ENCODE assay signal across 1 cellular context in genomic region chr11:66800720-66801428, GRCh38.
A peak's percentile ranks its signal among the peaks of the same experiment; 100 is the strongest.
TF ChIP-seq lines count a peak whose summit lies in the region.

No MANE protein-coding gene starts in this region.

TF ChIP-seq in GM12878, 131 proteins besides CTCF, POLR2A, EP300 and RAD21 (continued from another document and continues in another):
- TF ChIP-seq, protein P1, sequence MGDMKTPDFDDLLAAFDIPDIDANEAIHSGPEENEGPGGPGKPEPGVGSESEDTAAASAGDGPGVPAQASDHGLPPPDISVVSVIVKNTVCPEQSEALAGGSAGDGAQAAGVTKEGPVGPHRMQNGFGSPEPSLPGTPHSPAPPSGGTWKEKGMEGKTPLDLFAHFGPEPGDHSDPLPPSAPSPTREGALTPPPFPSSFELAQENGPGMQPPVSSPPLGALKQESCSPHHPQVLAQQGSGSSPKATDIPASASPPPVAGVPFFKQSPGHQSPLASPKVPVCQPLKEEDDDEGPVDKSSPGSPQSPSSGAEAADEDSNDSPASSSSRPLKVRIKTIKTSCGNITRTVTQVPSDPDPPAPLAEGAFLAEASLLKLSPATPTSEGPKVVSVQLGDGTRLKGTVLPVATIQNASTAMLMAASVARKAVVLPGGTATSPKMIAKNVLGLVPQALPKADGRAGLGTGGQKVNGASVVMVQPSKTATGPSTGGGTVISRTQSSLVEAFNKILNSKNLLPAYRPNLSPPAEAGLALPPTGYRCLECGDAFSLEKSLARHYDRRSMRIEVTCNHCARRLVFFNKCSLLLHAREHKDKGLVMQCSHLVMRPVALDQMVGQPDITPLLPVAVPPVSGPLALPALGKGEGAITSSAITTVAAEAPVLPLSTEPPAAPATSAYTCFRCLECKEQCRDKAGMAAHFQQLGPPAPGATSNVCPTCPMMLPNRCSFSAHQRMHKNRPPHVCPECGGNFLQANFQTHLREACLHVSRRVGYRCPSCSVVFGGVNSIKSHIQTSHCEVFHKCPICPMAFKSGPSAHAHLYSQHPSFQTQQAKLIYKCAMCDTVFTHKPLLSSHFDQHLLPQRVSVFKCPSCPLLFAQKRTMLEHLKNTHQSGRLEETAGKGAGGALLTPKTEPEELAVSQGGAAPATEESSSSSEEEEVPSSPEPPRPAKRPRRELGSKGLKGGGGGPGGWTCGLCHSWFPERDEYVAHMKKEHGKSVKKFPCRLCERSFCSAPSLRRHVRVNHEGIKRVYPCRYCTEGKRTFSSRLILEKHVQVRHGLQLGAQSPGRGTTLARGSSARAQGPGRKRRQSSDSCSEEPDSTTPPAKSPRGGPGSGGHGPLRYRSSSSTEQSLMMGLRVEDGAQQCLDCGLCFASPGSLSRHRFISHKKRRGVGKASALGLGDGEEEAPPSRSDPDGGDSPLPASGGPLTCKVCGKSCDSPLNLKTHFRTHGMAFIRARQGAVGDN (IDR thresholded peaks at IDR 0.05) = 0 out of 2 replicates have a peak, but pooled peaks have one; percentile 38
- TF ChIP-seq JUND (IDR thresholded peaks at IDR 0.05; ENCODE audit: low read depth, low read length) = no peak
- peak; percentile 37; the same call in 1 of the 2 replicates for TF ChIP-seq ZNF384 (IDR thresholded peaks at IDR 0.05; ENCODE audit: borderline replicate concordance, low read depth, low read length)
- 0 out of 2 replicates have a peak, but pooled peaks have one; percentile 30 for TF ChIP-seq CBX5 (IDR thresholded peaks at IDR 0.05; ENCODE audit: low read depth)
- peak; percentile 31 to 56; a peak in 2 of 4 replicates for TF ChIP-seq IKZF2 (IDR thresholded peaks at IDR 0.05)
- peak; percentile 32; the same call in 1 of the 2 replicates for TF ChIP-seq RUNX3 (IDR thresholded peaks at IDR 0.05; ENCODE audit: low read length)
- no peak for TF ChIP-seq CHD2 (IDR thresholded peaks at IDR 0.05; ENCODE audit: borderline replicate concordance, low read depth, low read length)
- TF ChIP-seq RCOR1 (conservative IDR thresholded peaks at IDR 0.05; ENCODE audit: low read depth, low read length) = no peak
- no peak for TF ChIP-seq SUPT20H (IDR thresholded peaks at IDR 0.05; ENCODE audit: borderline replicate concordance, control insufficient read depth, low read depth, low read length)
- TF ChIP-seq SPI1 (IDR thresholded peaks at IDR 0.05; ENCODE audit: borderline replicate concordance, insufficient read depth, low read depth, low read length) = no peak
- no peak for TF ChIP-seq CREM (IDR thresholded peaks at IDR 0.05; ENCODE audit: low read depth)
- TF ChIP-seq, protein P2, sequence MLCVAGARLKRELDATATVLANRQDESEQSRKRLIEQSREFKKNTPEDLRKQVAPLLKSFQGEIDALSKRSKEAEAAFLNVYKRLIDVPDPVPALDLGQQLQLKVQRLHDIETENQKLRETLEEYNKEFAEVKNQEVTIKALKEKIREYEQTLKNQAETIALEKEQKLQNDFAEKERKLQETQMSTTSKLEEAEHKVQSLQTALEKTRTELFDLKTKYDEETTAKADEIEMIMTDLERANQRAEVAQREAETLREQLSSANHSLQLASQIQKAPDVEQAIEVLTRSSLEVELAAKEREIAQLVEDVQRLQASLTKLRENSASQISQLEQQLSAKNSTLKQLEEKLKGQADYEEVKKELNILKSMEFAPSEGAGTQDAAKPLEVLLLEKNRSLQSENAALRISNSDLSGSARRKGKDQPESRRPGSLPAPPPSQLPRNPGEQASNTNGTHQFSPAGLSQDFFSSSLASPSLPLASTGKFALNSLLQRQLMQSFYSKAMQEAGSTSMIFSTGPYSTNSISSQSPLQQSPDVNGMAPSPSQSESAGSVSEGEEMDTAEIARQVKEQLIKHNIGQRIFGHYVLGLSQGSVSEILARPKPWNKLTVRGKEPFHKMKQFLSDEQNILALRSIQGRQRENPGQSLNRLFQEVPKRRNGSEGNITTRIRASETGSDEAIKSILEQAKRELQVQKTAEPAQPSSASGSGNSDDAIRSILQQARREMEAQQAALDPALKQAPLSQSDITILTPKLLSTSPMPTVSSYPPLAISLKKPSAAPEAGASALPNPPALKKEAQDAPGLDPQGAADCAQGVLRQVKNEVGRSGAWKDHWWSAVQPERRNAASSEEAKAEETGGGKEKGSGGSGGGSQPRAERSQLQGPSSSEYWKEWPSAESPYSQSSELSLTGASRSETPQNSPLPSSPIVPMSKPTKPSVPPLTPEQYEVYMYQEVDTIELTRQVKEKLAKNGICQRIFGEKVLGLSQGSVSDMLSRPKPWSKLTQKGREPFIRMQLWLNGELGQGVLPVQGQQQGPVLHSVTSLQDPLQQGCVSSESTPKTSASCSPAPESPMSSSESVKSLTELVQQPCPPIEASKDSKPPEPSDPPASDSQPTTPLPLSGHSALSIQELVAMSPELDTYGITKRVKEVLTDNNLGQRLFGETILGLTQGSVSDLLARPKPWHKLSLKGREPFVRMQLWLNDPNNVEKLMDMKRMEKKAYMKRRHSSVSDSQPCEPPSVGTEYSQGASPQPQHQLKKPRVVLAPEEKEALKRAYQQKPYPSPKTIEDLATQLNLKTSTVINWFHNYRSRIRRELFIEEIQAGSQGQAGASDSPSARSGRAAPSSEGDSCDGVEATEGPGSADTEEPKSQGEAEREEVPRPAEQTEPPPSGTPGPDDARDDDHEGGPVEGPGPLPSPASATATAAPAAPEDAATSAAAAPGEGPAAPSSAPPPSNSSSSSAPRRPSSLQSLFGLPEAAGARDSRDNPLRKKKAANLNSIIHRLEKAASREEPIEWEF (IDR thresholded peaks at IDR 0.05; ENCODE audit: insufficient replicate concordance, low read depth, low read length) = no peak
- no peak for TF ChIP-seq FOXK2 (IDR thresholded peaks at IDR 0.05)
- TF ChIP-seq NR2C1 (IDR thresholded peaks at IDR 0.05) = no peak
- TF ChIP-seq NFIC (IDR thresholded peaks at IDR 0.05; ENCODE audit: low read depth, low read length) = peak; percentile 45; the same call in 1 of the 2 replicates
- no peak for TF ChIP-seq MYC (IDR thresholded peaks at IDR 0.05; ENCODE audit: insufficient read depth, insufficient read length, insufficient replicate concordance, low read length, severe bottlenecking)
- TF ChIP-seq SP1 (IDR thresholded peaks at IDR 0.05; ENCODE audit: low read depth, low read length) = no peak
- no peak for TF ChIP-seq JUNB (IDR thresholded peaks at IDR 0.05)
- TF ChIP-seq LARP7 (IDR thresholded peaks at IDR 0.05) = no peak
- TF ChIP-seq IKZF1 (conservative IDR thresholded peaks at IDR 0.05) = peak; percentile 46; the same call in 1 of the 2 replicates
- TF ChIP-seq HSF1 (IDR thresholded peaks at IDR 0.05; ENCODE audit: low read depth, low read length) = no peak
- TF ChIP-seq CBFB (IDR thresholded peaks at IDR 0.05; ENCODE audit: low read depth) = no peak
- TF ChIP-seq TCF3 (IDR thresholded peaks at IDR 0.05; ENCODE audit: borderline replicate concordance, insufficient read depth, low read depth, low read length) = no peak
- TF ChIP-seq BCL3 (IDR thresholded peaks at IDR 0.05; ENCODE audit: borderline replicate concordance, insufficient read depth, low read depth, low read length, poor library complexity, severe bottlenecking) = no peak
- TF ChIP-seq SKIL (IDR thresholded peaks at IDR 0.05; ENCODE audit: low read depth, poor library complexity, severe bottlenecking) = no peak
- no peak for TF ChIP-seq SMAD5 (IDR thresholded peaks at IDR 0.05; ENCODE audit: low read depth)
- TF ChIP-seq BACH1 (IDR thresholded peaks at IDR 0.05; ENCODE audit: borderline replicate concordance) = no peak
- no peak for TF ChIP-seq PAX5 (IDR thresholded peaks at IDR 0.05; ENCODE audit: borderline replicate concordance, low read depth, low read length)
- TF ChIP-seq ATF2 (IDR thresholded peaks at IDR 0.05; ENCODE audit: low read length) = peak; percentile 23; the same call in 1 of the 2 replicates
- TF ChIP-seq, protein P3, sequence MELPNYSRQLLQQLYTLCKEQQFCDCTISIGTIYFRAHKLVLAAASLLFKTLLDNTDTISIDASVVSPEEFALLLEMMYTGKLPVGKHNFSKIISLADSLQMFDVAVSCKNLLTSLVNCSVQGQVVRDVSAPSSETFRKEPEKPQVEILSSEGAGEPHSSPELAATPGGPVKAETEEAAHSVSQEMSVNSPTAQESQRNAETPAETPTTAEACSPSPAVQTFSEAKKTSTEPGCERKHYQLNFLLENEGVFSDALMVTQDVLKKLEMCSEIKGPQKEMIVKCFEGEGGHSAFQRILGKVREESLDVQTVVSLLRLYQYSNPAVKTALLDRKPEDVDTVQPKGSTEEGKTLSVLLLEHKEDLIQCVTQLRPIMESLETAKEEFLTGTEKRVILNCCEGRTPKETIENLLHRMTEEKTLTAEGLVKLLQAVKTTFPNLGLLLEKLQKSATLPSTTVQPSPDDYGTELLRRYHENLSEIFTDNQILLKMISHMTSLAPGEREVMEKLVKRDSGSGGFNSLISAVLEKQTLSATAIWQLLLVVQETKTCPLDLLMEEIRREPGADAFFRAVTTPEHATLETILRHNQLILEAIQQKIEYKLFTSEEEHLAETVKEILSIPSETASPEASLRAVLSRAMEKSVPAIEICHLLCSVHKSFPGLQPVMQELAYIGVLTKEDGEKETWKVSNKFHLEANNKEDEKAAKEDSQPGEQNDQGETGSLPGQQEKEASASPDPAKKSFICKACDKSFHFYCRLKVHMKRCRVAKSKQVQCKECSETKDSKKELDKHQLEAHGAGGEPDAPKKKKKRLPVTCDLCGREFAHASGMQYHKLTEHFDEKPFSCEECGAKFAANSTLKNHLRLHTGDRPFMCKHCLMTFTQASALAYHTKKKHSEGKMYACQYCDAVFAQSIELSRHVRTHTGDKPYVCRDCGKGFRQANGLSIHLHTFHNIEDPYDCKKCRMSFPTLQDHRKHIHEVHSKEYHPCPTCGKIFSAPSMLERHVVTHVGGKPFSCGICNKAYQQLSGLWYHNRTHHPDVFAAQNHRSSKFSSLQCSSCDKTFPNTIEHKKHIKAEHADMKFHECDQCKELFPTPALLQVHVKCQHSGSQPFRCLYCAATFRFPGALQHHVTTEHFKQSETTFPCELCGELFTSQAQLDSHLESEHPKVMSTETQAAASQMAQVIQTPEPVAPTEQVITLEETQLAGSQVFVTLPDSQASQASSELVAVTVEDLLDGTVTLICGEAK (IDR thresholded peaks at IDR 0.05; ENCODE audit: borderline replicate concordance) = no peak
- TF ChIP-seq E2F4 (IDR thresholded peaks at IDR 0.05; ENCODE audit: low read depth, low read length) = no peak
- TF ChIP-seq HDGF (IDR thresholded peaks at IDR 0.05) = no peak
- TF ChIP-seq ASH2L (IDR thresholded peaks at IDR 0.05; ENCODE audit: borderline replicate concordance, low read depth) = peak; percentile 77
- 0 out of 2 replicates have a peak, but pooled peaks have one; percentile 7 for TF ChIP-seq IRF4 (IDR thresholded peaks at IDR 0.05; ENCODE audit: low read depth, low read length)
